ENCODE assay signal across 18 cellular contexts in genomic region chr10:70864940-70865339, GRCh38. TPM values are rescaled to one million over a fixed set of nuclear protein-coding genes. Genes with fewer than 3 reads are reported as not detected.
A peak's percentile ranks its signal among the peaks of the same experiment; 100 is the strongest.
DNase-seq lines count a peak whose midpoint lies in the region; ATAC-seq, FAIRE-seq and TF ChIP-seq lines count a peak whose summit lies in the region.
"Had no signal": no experiment of that assay in that cellular context is flagged by ENCODE, and none has a peak within 500 bp of the region (broad histone marks: within the 10 kb centered on the region; RNA-seq: fewer than 3 reads in every experiment).

No MANE protein-coding gene starts in this region.

- H3K23ac ChIP-seq in H1 (ENCODE audit: insufficient read length) = no peak overlapping the region

- no peak overlapping the region for H3K9ac ChIP-seq in H1 (replicated peaks in 1 of 4; ENCODE audit: extremely low read depth in 1 of 4, low read depth in 3 of 4, low read length in 3 of 4)

- TF ChIP-seq CTCF in H1 (IDR thresholded peaks at IDR 0.05; ENCODE audit: control extremely low read depth in 1 of 3, insufficient read depth in 1 of 3, low read depth in 1 of 3, low read length in 3 of 3) (no peak), testis (IDR thresholded peaks at IDR 0.05) (no peak), right atrium auricular region (IDR thresholded peaks at IDR 0.05) (no peak)

- H3K79me1 ChIP-seq in H1 (ENCODE audit: low read depth, low read length) = no peaks in the 10 kb centered on the region

- H3K36me3 ChIP-seq in H1 (ENCODE audit: control insufficient read depth in 2 of 4, insufficient read depth in 4 of 4, low read length in 3 of 4) (peaks cover 0 to 30% (median 15%) of the 10 kb centered on the region in 4 experiments), testis (ENCODE audit: low read depth, missing control alignments) (no peaks in the 10 kb centered on the region), right atrium auricular region (peaks cover 12% of the 10 kb centered on the region)

- H2BK12ac ChIP-seq in H1 (ENCODE audit: low read depth, low read length) = no peak overlapping the region

- H3K23me2 ChIP-seq in H1 (ENCODE audit: low read depth, low read length) = no peaks in the 10 kb centered on the region

- peak overlapping the region; percentile 35 for H3K27ac Mint-ChIP-seq in activated naive CD8-positive, alpha-beta T cell treated with anti-CD3 and anti-CD28 coated beads, Interleukin-2, amount 10 ng/mL, durations not matched to agents 7 days and 5 days
- H3K27ac Mint-ChIP-seq in activated naive CD8-positive, alpha-beta T cell treated with anti-CD3 and anti-CD28 coated beads, Interleukin-2, amount 50 U/mL, for 24 hours = no peak overlapping the region
- H3K27ac Mint-ChIP-seq in T-helper 17 cell = peak overlapping the region; percentile 71
- H3K27ac Mint-ChIP-seq in stimulated activated effector memory CD8-positive, alpha-beta T cell treated with anti-CD3 and anti-CD28 coated beads, Interleukin-12 subunit alpha, Interleukin-12 subunit beta, amount 100 ng/mL, for 72 hours = peak overlapping the region; percentile 77

- H3K79me2 ChIP-seq in H1 (ENCODE audit: control insufficient read depth in 1 of 2, insufficient read depth in 2 of 2, low read length in 2 of 2) = no peaks in the 10 kb centered on the region

- H3K56ac ChIP-seq in H1 (replicated peaks; ENCODE audit: insufficient read length, low read depth, low read length) = no peak overlapping the region

- no peak overlapping the region for H4K91ac ChIP-seq in H1 (replicated peaks; ENCODE audit: insufficient read length, low read length)

- H2BK15ac ChIP-seq in H1 (ENCODE audit: low read length) = no peak overlapping the region

- H3K4me3 ChIP-seq in H1 (ENCODE audit: extremely low read depth in 1 of 4, insufficient read depth in 2 of 4, low read depth in 3 of 4, low read length in 4 of 4) = no peak overlapping the region
- H3K4me3 ChIP-seq in testis = no peak overlapping the region
- H3K4me3 ChIP-seq in right atrium auricular region = no peak overlapping the region
- H3K4me3 ChIP-seq: GM12878 had no signal

- no peak for DNase-seq in activated naive CD8-positive, alpha-beta T cell treated with anti-CD3 and anti-CD28 coated beads, Interleukin-2, amount 10 ng/mL, durations not matched to agents 7 days and 5 days
- DNase-seq in activated naive CD8-positive, alpha-beta T cell treated with anti-CD3 and anti-CD28 coated beads, Interleukin-2, amount 50 U/mL, for 24 hours = no peak
- DNase-seq in T-helper 17 cell (no peak), H1 (ENCODE audit: low read depth in 1 of 2, low spot score in 2 of 2) (no peak), testis (no peak), right atrium auricular region (ENCODE audit: low spot score) (no peak)
- DNase-seq in stimulated activated effector memory CD8-positive, alpha-beta T cell treated with anti-CD3 and anti-CD28 coated beads, Interleukin-12 subunit alpha, Interleukin-12 subunit beta, amount 100 ng/mL, for 72 hours (ENCODE audit: low spot score in 2 of 2) = no peak
- no peak for DNase-seq in stimulated activated CD8-positive, alpha-beta memory T cell treated with anti-CD3 and anti-CD28 coated beads, Interleukin-4, amount 100 ng/mL, for 48 hours
- DNase-seq: DND-41, GDM1, Karpas-422, NCI-H1105 treated with DMSO at 0.1 percent for 48 hours, NCI-H187, NCI-H226, NCI-H524 treated with DMSO at 0.1 percent for 48 hours had no signal

- H3K4me2 ChIP-seq in H1 (ENCODE audit: insufficient read depth in 1 of 2, low read depth in 2 of 2, low read length in 2 of 2) = no peak overlapping the region

- H4K5ac ChIP-seq in H1 (ENCODE audit: insufficient read length, low read depth, low read length) = no peak overlapping the region

- no peak for TF ChIP-seq RAD21 in H1 (IDR thresholded peaks at IDR 0.05 in 1 of 2, conservative IDR thresholded peaks at IDR 0.05 in 1 of 2; ENCODE audit: low read depth in 2 of 2, low read length in 2 of 2)

- POLR2A ChIA-PET in activated naive CD8-positive, alpha-beta T cell treated with anti-CD3 and anti-CD28 coated beads, Interleukin-2, amount 10 ng/mL, durations not matched to agents 7 days and 5 days (lab: Charles Lee) = interaction anchor here (0.6 kb wide), 1 partner anchor 1799 kb away, joined by 3 read pairs; no protein-coding TSS in a partner anchor
- POLR2A ChIA-PET in H1 (lab: Charles Lee; ENCODE audit: partially characterized antibody) = interaction anchor here (1.6 to 2.3 kb wide), 2 partner anchors 8 to 11 kb away, joined by 3 to 6 read pairs; no protein-coding TSS in a partner anchor

- H2AFZ ChIP-seq in H1 (ENCODE audit: low read length) = no peak overlapping the region

- H3K9me3 ChIP-seq in T-helper 17 cell (ENCODE audit: control insufficient read depth, low read length, poor library complexity, severe bottlenecking) (no peaks in the 10 kb centered on the region), H1 (ENCODE audit: insufficient read depth in 2 of 2, low read depth in 1 of 2, low read length in 1 of 2) (no peaks in the 10 kb centered on the region; a peak in 1 of 4 replicates), testis (no peaks in the 10 kb centered on the region), right atrium auricular region (no peaks in the 10 kb centered on the region)

- peaks cover 5% of the 10 kb centered on the region for H3K4me1 Mint-ChIP-seq in activated naive CD8-positive, alpha-beta T cell treated with anti-CD3 and anti-CD28 coated beads, Interleukin-2, amount 10 ng/mL, durations not matched to agents 7 days and 5 days
- peaks cover 14% of the 10 kb centered on the region for H3K4me1 Mint-ChIP-seq in activated naive CD8-positive, alpha-beta T cell treated with anti-CD3 and anti-CD28 coated beads, Interleukin-2, amount 50 U/mL, for 24 hours
- peaks cover 6% of the 10 kb centered on the region for H3K4me1 Mint-ChIP-seq in T-helper 17 cell
- peaks cover 23% of the 10 kb centered on the region for H3K4me1 Mint-ChIP-seq in stimulated activated effector memory CD8-positive, alpha-beta T cell treated with anti-CD3 and anti-CD28 coated beads, Interleukin-12 subunit alpha, Interleukin-12 subunit beta, amount 100 ng/mL, for 72 hours

- intact Hi-C loops in testis (cut with DNase I; ENCODE audit: low total_unique reads) = no loop called here

- H4K20me1 ChIP-seq in H1 (replicated peaks in 1 of 2; ENCODE audit: control insufficient read depth in 1 of 2, insufficient read depth in 2 of 2, low read length in 2 of 2) = peaks cover 0 to 2% of the 10 kb centered on the region in 2 experiments

- H4K8ac ChIP-seq in H1 (ENCODE audit: extremely low read depth, insufficient read depth, low read length) = no peak overlapping the region

- H2BK20ac ChIP-seq in H1 (ENCODE audit: low read length) = no peak overlapping the region

- no peaks in the 10 kb centered on the region for H3K9me3 Mint-ChIP-seq in activated naive CD8-positive, alpha-beta T cell treated with anti-CD3 and anti-CD28 coated beads, Interleukin-2, amount 10 ng/mL, durations not matched to agents 7 days and 5 days
- H3K9me3 Mint-ChIP-seq in activated naive CD8-positive, alpha-beta T cell treated with anti-CD3 and anti-CD28 coated beads, Interleukin-2, amount 50 U/mL, for 24 hours = no peaks in the 10 kb centered on the region
- no peaks in the 10 kb centered on the region for H3K9me3 Mint-ChIP-seq in stimulated activated effector memory CD8-positive, alpha-beta T cell treated with anti-CD3 and anti-CD28 coated beads, Interleukin-12 subunit alpha, Interleukin-12 subunit beta, amount 100 ng/mL, for 72 hours

- peaks cover 12% of the 10 kb centered on the region for H3K36me3 Mint-ChIP-seq in activated naive CD8-positive, alpha-beta T cell treated with anti-CD3 and anti-CD28 coated beads, Interleukin-2, amount 10 ng/mL, durations not matched to agents 7 days and 5 days
- H3K36me3 Mint-ChIP-seq in activated naive CD8-positive, alpha-beta T cell treated with anti-CD3 and anti-CD28 coated beads, Interleukin-2, amount 50 U/mL, for 24 hours (ENCODE audit: low read depth) = peaks cover 41% of the 10 kb centered on the region
- peaks cover 13% of the 10 kb centered on the region for H3K36me3 Mint-ChIP-seq in T-helper 17 cell (ENCODE audit: low read depth)
- H3K36me3 Mint-ChIP-seq in stimulated activated effector memory CD8-positive, alpha-beta T cell treated with anti-CD3 and anti-CD28 coated beads, Interleukin-12 subunit alpha, Interleukin-12 subunit beta, amount 100 ng/mL, for 72 hours = peaks cover 80% of the 10 kb centered on the region

- no peak for ATAC-seq in activated naive CD8-positive, alpha-beta T cell treated with anti-CD3 and anti-CD28 coated beads, Interleukin-2, amount 10 ng/mL, durations not matched to agents 7 days and 5 days (ENCODE audit: low read depth)
- no peak for ATAC-seq in activated naive CD8-positive, alpha-beta T cell treated with anti-CD3 and anti-CD28 coated beads, Interleukin-2, amount 50 U/mL, for 24 hours
- no peak for ATAC-seq in T-helper 17 cell
- ATAC-seq in stimulated activated effector memory CD8-positive, alpha-beta T cell treated with anti-CD3 and anti-CD28 coated beads, Interleukin-12 subunit alpha, Interleukin-12 subunit beta, amount 100 ng/mL, for 72 hours = no peak
- ATAC-seq: GM12878, Panc1 had no signal

- no peaks in the 10 kb centered on the region for H3K4me1 ChIP-seq in H1 (replicated peaks in 1 of 4; ENCODE audit: control insufficient read depth in 3 of 4, insufficient read depth in 4 of 4, low read length in 3 of 4)
- peaks cover 13% of the 10 kb centered on the region for H3K4me1 ChIP-seq in testis
- H3K4me1 ChIP-seq in right atrium auricular region = no peaks in the 10 kb centered on the region

- H3K27me3 ChIP-seq in H1 (replicated peaks in 1 of 4; ENCODE audit: control insufficient read depth in 3 of 4, extremely low read depth in 1 of 4, insufficient read depth in 3 of 4, low read length in 3 of 4) = no peaks in the 10 kb centered on the region
- no peaks in the 10 kb centered on the region for H3K27me3 ChIP-seq in testis
- no peaks in the 10 kb centered on the region for H3K27me3 ChIP-seq in right atrium auricular region

- no peak overlapping the region for H3K4ac ChIP-seq in H1 (replicated peaks; ENCODE audit: insufficient read length, low read depth, low read length)

- WGBS in H1 (ENCODE audit: extremely low coverage in 1 of 2, insufficient coverage in 1 of 2, insufficient read length in 1 of 2, insufficient replicate concordance in 2 of 2, low coverage in 1 of 2, low lambda C conversion rate in 2 of 2, missing lambda C conversion rate in 1 of 2), 2 experiments = 88% methylated on average over 1 of the region's 1 CpG; no CpG with 5 or more reads in 1 of the 2 experiments
- 67 to 85% methylated on average over 1 of the region's 1 CpG for WGBS in testis, 2 donors

- no peak overlapping the region for H2BK120ac ChIP-seq in H1 (replicated peaks; ENCODE audit: low read depth, low read length)

- no peak overlapping the region for H3K18ac ChIP-seq in H1 (ENCODE audit: extremely low read depth, low read length)

- FAIRE-seq in H1 (lab: Jason Lieb, UNC) = no peak
- FAIRE-seq: GM12878 had no signal

- no peak for TF ChIP-seq POLR2A in H1 (IDR thresholded peaks at IDR 0.05; ENCODE audit: control extremely low read depth in 1 of 2, low read depth in 2 of 2, low read length in 2 of 2)
- no peak for TF ChIP-seq POLR2A in testis (IDR thresholded peaks at IDR 0.05)

- no peak overlapping the region for H2AK5ac ChIP-seq in H1 (ENCODE audit: low read depth, low read length)

- H2BK5ac ChIP-seq in H1 (ENCODE audit: low read depth, low read length) = no peak overlapping the region

- no peak overlapping the region for H3K4me3 Mint-ChIP-seq in activated naive CD8-positive, alpha-beta T cell treated with anti-CD3 and anti-CD28 coated beads, Interleukin-2, amount 10 ng/mL, durations not matched to agents 7 days and 5 days
- no peak overlapping the region for H3K4me3 Mint-ChIP-seq in activated naive CD8-positive, alpha-beta T cell treated with anti-CD3 and anti-CD28 coated beads, Interleukin-2, amount 50 U/mL, for 24 hours
- H3K4me3 Mint-ChIP-seq in T-helper 17 cell = no peak overlapping the region
- H3K4me3 Mint-ChIP-seq in stimulated activated effector memory CD8-positive, alpha-beta T cell treated with anti-CD3 and anti-CD28 coated beads, Interleukin-12 subunit alpha, Interleukin-12 subunit beta, amount 100 ng/mL, for 72 hours = no peak overlapping the region

- no peak overlapping the region for H3K14ac ChIP-seq in H1 (ENCODE audit: insufficient read length)

- CTCF ChIA-PET in H1 (lab: Charles Lee; ENCODE audit: partially characterized antibody) = interaction anchor here (0.5 to 2.5 kb wide), 5 partner anchors 10 to 316 kb away, joined by 3 to 7 read pairs (median 3); no protein-coding TSS in a partner anchor

- no peaks in the 10 kb centered on the region for H3K27me3 Mint-ChIP-seq in activated naive CD8-positive, alpha-beta T cell treated with anti-CD3 and anti-CD28 coated beads, Interleukin-2, amount 10 ng/mL, durations not matched to agents 7 days and 5 days
- H3K27me3 Mint-ChIP-seq in activated naive CD8-positive, alpha-beta T cell treated with anti-CD3 and anti-CD28 coated beads, Interleukin-2, amount 50 U/mL, for 24 hours = no peaks in the 10 kb centered on the region
- no peaks in the 10 kb centered on the region for H3K27me3 Mint-ChIP-seq in T-helper 17 cell

- H3K27ac ChIP-seq in H1 (ENCODE audit: low read depth, low read length) (no peak overlapping the region), testis (peak overlapping the region in 1 of 2 donors; percentile 47), right atrium auricular region (no peak overlapping the region)
- H3K27ac ChIP-seq: C4-2B had no signal

- no peak for TF ChIP-seq EP300 in H1 (IDR thresholded peaks at IDR 0.05; ENCODE audit: borderline replicate concordance in 1 of 2, low read depth in 2 of 2, low read length in 2 of 2)

RNA-seq across cellular contexts. Expression of gene PCBD1, which starts 23.4 kb away (rescaled TPM):
- 10 to 100 TPM; 23.5 to 27.7 TPM for total RNA-seq in activated naive CD8-positive, alpha-beta T cell treated with anti-CD3 and anti-CD28 coated beads, Interleukin-2, amount 10 ng/mL, durations not matched to agents 7 days and 5 days
- total RNA-seq in T-helper 17 cell = 1 to 10 TPM; 8.1 TPM
- 46.5 and 46.9 TPM in 2 replicates for total RNA-seq in H1 (2021; fragmentation: NEBNext Ultra II Directional; extraction: Animal tissue kit (Norgen Biotek cat#: 25700))
- 55.0 and 72.4 TPM in 2 replicates for polyA plus RNA-seq in H1 (2011; rRNA removed)
- polyA plus RNA-seq in H1 (2011; cell fraction: cytosol; rRNA removed) = 52.7 TPM
- 43.9 TPM for polyA plus RNA-seq in H1 (2011; cell fraction: nucleus; rRNA removed)
- polyA plus RNA-seq in H1 (2012, experiment 1 of 2) = 44.8 to 52.0 TPM (median 46.3 TPM) in 4 replicates
- polyA plus RNA-seq in H1 (2012, experiment 2 of 2) = 70.6 TPM
- polyA plus RNA-seq in H1 (2013, experiment 1 of 2) = 64.5 TPM
- 62.2 TPM for polyA plus RNA-seq in H1 (2013, experiment 2 of 2)
- 17.5 and 18.1 TPM in 2 replicates for polyA minus RNA-seq in H1 (2011; rRNA and poly(A)+ RNA removed)
- 10.9 TPM for polyA minus RNA-seq in H1 (2011; cell fraction: cytosol; rRNA and poly(A)+ RNA removed)
- polyA minus RNA-seq in H1 (2011; cell fraction: nucleus; rRNA and poly(A)+ RNA removed) = 14.1 TPM
- 10 to 100 TPM; 61.9 to 71.2 TPM for total RNA-seq in testis
- polyA plus RNA-seq in testis (ENCODE audit: insufficient read depth, low read depth, low replicate concordance) = 49.6 TPM
- 10 to 100 TPM; 79.4 to 98.6 TPM for total RNA-seq in right atrium auricular region

RNA-seq across cellular contexts. Expression of gene SGPL1, which starts 49.2 kb away (rescaled TPM):
- total RNA-seq in activated naive CD8-positive, alpha-beta T cell treated with anti-CD3 and anti-CD28 coated beads, Interleukin-2, amount 10 ng/mL, durations not matched to agents 7 days and 5 days = 10 to 100 TPM; 28.2 to 31.8 TPM
- 10 to 100 TPM; 21.5 to 22.8 TPM for total RNA-seq in T-helper 17 cell
- total RNA-seq in H1 (2021; fragmentation: NEBNext Ultra II Directional; extraction: Animal tissue kit (Norgen Biotek cat#: 25700)) = 51.6 and 52.8 TPM in 2 replicates
- 15.9 and 20.5 TPM in 2 replicates for polyA plus RNA-seq in H1 (2011; rRNA removed)
- polyA plus RNA-seq in H1 (2011; cell fraction: cytosol; rRNA removed) = 23.1 TPM
- 16.8 TPM for polyA plus RNA-seq in H1 (2011; cell fraction: nucleus; rRNA removed)
- 23.7 to 30.6 TPM (median 24.4 TPM) in 4 replicates for polyA plus RNA-seq in H1 (2012, experiment 1 of 2)
- polyA plus RNA-seq in H1 (2012, experiment 2 of 2) = 7.2 TPM
- polyA plus RNA-seq in H1 (2013, experiment 1 of 2) = 24.3 TPM
- polyA plus RNA-seq in H1 (2013, experiment 2 of 2) = 27.1 TPM
- 58.8 and 63.0 TPM in 2 replicates for polyA minus RNA-seq in H1 (2011; rRNA and poly(A)+ RNA removed)
- 28.0 TPM for polyA minus RNA-seq in H1 (2011; cell fraction: cytosol; rRNA and poly(A)+ RNA removed)
- 28.5 TPM for polyA minus RNA-seq in H1 (2011; cell fraction: nucleus; rRNA and poly(A)+ RNA removed)
- 10 to 100 TPM; 64.2 to 70.1 TPM for total RNA-seq in testis
- 38.5 TPM for polyA plus RNA-seq in testis (ENCODE audit: insufficient read depth, low read depth, low replicate concordance)
- 1 to 10 TPM; 8.9 to 9.7 TPM for total RNA-seq in right atrium auricular region
